12 cellular contexts compared by ENCODE assay signal in the genomic region with DNA sequence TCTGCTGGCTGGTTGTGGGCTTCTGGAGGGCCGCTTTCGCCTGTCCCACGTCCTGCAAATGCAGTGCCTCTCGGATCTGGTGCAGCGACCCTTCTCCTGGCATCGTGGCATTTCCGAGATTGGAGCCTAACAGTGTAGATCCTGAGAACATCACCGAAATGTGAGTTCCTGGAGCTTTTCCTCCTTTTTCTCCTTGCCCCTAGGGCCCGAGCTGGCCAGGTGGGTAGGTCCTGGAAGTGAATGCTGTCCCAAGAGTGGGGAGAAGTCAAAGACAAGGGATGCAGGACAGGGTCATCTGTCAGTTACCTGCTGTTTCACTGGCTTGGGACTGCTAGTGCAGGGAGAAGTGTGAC. TPM values are rescaled to one million over a fixed set of nuclear protein-coding genes. Genes with fewer than 3 reads are reported as not detected.
DNase-seq lines count a peak whose midpoint lies in the region; ATAC-seq, FAIRE-seq and TF ChIP-seq lines count a peak whose summit lies in the region.
"Had no signal": no experiment of that assay in that cellular context is flagged by ENCODE, and none has a peak within 500 bp of the region (broad histone marks: within the 10 kb centered on the region; RNA-seq: fewer than 3 reads in every experiment).

No MANE protein-coding gene starts in this region.

- peaks cover 7 to 18% of the 10 kb centered on the region in 2 donors for H3K4me1 ChIP-seq in kidney (ENCODE audit: control insufficient read depth in 1 of 2, insufficient read depth in 1 of 2, low read depth in 1 of 2, low read length in 2 of 2)
- H3K4me1 ChIP-seq in smooth muscle cell (ENCODE audit: low read depth): no peaks in the 10 kb centered on the region

- H3K79me2 ChIP-seq in smooth muscle cell (ENCODE audit: low read depth): no peaks in the 10 kb centered on the region

- H3K27me3 ChIP-seq in H7 (ENCODE audit: control insufficient read depth, insufficient read depth, low read length): peaks cover 52% of the 10 kb centered on the region
- H3K27me3 ChIP-seq in smooth muscle cell (ENCODE audit: low read depth): peaks cover 65% of the 10 kb centered on the region

- no peak for DNase-seq in H7
- no peak for DNase-seq in astrocyte of the cerebellum (ENCODE audit: low read depth)
- DNase-seq in kidney: no peak
- no peak for DNase-seq in smooth muscle cell (lab: John Stamatoyannopoulos, UW; ENCODE audit: unreplicated experiment)
- DNase-seq in NCI-H774 (lab: John Stamatoyannopoulos, UW): no peak
- DNase-seq in HTR-8/SVneo (ENCODE audit: insufficient read length, low spot score): no peak
- DNase-seq in HCEC 1CT: no peak
- DNase-seq: activated CD4-positive, alpha-beta T cell treated with anti-CD3 and anti-CD28 coated beads for 4 hours had no signal

- H3F3A ChIP-seq in smooth muscle cell (ENCODE audit: low read depth): no peaks in the 10 kb centered on the region

- intact Hi-C loops in kidney (cut with DNase I): no loop called here

- ATAC-seq in HG03045 (IDR thresholded peaks at IDR 0.05; ENCODE audit: unreplicated experiment): no peak
- ATAC-seq: left lobe of liver had no signal

- TF ChIP-seq CTCF in astrocyte of the cerebellum (IDR thresholded peaks at IDR 0.05; ENCODE audit: low read depth, low read length, missing control alignments) (no peak), kidney (IDR thresholded peaks at IDR 0.05; ENCODE audit: borderline replicate concordance, extremely low read depth, insufficient read depth) (no peak), smooth muscle cell (IDR thresholded peaks at IDR 0.05; ENCODE audit: borderline replicate concordance, insufficient read depth, poor library complexity, severe bottlenecking) (no peak)

- H3K4me3 ChIP-seq in H7 (ENCODE audit: insufficient read depth, low read depth, low read length) (peak overlapping the region; percentile 36; the same call in 1 of the 2 replicates), astrocyte of the cerebellum (ENCODE audit: low read depth, low read length) (peak overlapping the region; percentile 42), kidney (ENCODE audit: low read length in 2 of 2) (peak overlapping the region; percentile 18 to 78), smooth muscle cell (peak overlapping the region; percentile 57)
- H3K4me3 ChIP-seq: SK-N-MC had no signal

- WGBS in smooth muscle cell (ENCODE audit: low lambda C conversion rate): 34% methylated on average over 9 of the region's 9 CpGs

- H3K27ac ChIP-seq in kidney (ENCODE audit: low read depth in 2 of 2, low read length in 2 of 2) (peak overlapping the region in 1 of 2 donors; percentile 52), smooth muscle cell (ENCODE audit: low read depth) (no peak overlapping the region)
- H3K27ac ChIP-seq: SK-N-MC had no signal

- no peaks in the 10 kb centered on the region for H3K9me3 ChIP-seq in kidney (ENCODE audit: control insufficient read depth in 1 of 2, low read length in 2 of 2)
- no peaks in the 10 kb centered on the region for H3K9me3 ChIP-seq in smooth muscle cell (replicated peaks; ENCODE audit: low read depth)

- FAIRE-seq in kidney (lab: Jason Lieb, UNC) (no peak), HTR-8/SVneo (lab: Jason Lieb, UNC) (no peak)
- FAIRE-seq: endothelial cell of umbilical vein had no signal

- in situ Hi-C loops in astrocyte of the cerebellum (cut with HindIII; ENCODE audit: low sequenced_read_pairs): no loop called here

- H3K4me2 ChIP-seq in smooth muscle cell: peak overlapping the region; percentile 92

- peak overlapping the region; percentile 54 for H2AFZ ChIP-seq in smooth muscle cell (ENCODE audit: low read depth)

- no peaks in the 10 kb centered on the region for H3K36me3 ChIP-seq in H7 (replicated peaks; ENCODE audit: control insufficient read depth, insufficient read depth, low read length)
- no peaks in the 10 kb centered on the region for H3K36me3 ChIP-seq in kidney (ENCODE audit: control insufficient read depth in 1 of 2, insufficient read depth in 2 of 2, low read length in 2 of 2)
- no peaks in the 10 kb centered on the region for H3K36me3 ChIP-seq in smooth muscle cell (ENCODE audit: low read depth)

- H4K20me1 ChIP-seq in smooth muscle cell (ENCODE audit: low read depth): no peaks in the 10 kb centered on the region

- H3K9ac ChIP-seq in kidney (ENCODE audit: low read length in 2 of 2) (peak overlapping the region; percentile 5 to 31), smooth muscle cell (ENCODE audit: low read depth) (no peak overlapping the region)

RNA-seq across cellular contexts. Expression of gene NTRK2, which starts 1.2 kb away (rescaled TPM):
- not detected in 2 replicates for total RNA-seq in H7 (2014; rRNA removed; shearing (Covaris generic))
- 41.2 TPM for total RNA-seq in kidney
- 20.0 TPM for polyA plus RNA-seq in kidney (ENCODE audit: insufficient read depth, low read depth, low replicate concordance)
- total RNA-seq in smooth muscle cell: 2.2 and 3.9 TPM in 2 replicates
- polyA plus RNA-seq in smooth muscle cell: 1.4 and 1.7 TPM in 2 replicates
